ENCODE assay signal across 1 cellular context in the genomic region with DNA sequence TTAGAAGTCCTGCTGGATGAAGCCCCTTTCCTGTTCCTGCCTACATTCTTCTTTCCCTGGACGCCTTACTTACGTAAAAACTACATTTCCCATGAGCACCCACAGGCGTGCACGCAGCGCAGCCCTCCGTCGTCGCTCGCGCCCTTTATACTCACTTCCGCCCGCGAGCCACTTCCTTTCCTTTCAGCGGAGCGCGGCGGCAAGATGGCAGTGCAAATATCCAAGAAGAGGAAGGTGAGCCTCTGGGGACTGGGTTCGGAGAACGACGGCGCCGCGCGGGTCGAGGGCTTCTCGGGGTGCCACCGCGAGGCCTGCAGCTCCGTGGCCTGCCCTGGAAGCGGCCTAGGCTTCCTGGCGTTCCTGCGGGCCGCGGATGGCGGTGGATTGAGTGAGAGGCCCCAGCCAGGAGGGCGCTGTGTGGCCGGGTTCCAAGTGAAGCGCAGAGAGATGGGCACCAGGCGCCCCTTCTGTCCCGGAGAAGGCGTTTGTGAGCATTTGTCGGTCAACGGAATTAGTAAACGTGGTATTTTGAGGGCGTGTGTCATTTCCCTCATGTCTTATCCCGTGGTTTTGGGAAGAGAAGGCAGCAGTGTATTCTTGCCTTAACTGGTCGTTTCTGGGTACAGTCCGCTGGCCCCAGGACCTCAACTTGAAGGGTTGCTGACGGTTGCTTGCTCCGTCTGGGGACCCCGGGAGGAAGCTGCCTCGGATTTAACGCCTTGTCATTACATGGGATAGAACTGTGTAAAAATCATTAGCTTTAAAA.
A peak's percentile ranks its signal among the peaks of the same experiment; 100 is the strongest.
TF ChIP-seq lines count a peak whose summit lies in the region.

A gene (plus strand): TSS at position 175 of the 766 bp plus-strand sequence. CDS start 30 bp downstream, at position 205.

TF ChIP-seq in HepG2, 621 proteins besides CTCF, POLR2A, EP300 and RAD21 (continued from another document and continues in another):
- TF ChIP-seq, protein P1, sequence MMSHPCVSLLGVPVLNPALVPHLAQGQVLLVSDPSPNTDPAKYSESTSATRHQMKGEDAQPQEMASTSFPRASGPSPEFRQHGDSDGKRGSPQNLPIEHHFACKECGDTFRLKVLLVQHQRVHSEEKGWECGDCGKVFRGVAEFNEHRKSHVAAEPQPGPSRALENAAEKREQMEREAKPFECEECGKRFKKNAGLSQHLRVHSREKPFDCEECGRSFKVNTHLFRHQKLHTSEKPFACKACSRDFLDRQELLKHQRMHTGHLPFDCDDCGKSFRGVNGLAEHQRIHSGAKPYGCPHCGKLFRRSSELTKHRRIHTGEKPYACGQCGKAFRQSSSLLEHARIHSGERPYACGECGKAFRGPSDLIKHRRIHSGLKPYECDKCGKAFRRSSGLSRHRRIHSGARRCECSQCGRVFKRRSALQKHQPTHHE (CRISPR knock-in tag; IDR thresholded peaks at IDR 0.05; ENCODE audit: borderline replicate concordance) = peak; percentile 87; the same call in 1 of the 2 replicates
- no peak for TF ChIP-seq ZFP36 (IDR thresholded peaks at IDR 0.05; ENCODE audit: borderline replicate concordance, low read depth, low read length, partially characterized antibody)
- no peak for TF ChIP-seq ZFYVE20 (CRISPR knock-in tag; IDR thresholded peaks at IDR 0.05; ENCODE audit: borderline replicate concordance, low read depth)
- peak; percentile 78; the same call in 1 of the 2 replicates for TF ChIP-seq ZNF839 (CRISPR knock-in tag; IDR thresholded peaks at IDR 0.05; ENCODE audit: borderline replicate concordance)
- 0 out of 2 replicates have a peak, but pooled peaks have one; percentile 80 for TF ChIP-seq CCDC6 (CRISPR knock-in tag; IDR thresholded peaks at IDR 0.05)
- peak; percentile 99 for TF ChIP-seq KAT7 (CRISPR knock-in tag; IDR thresholded peaks at IDR 0.05; ENCODE audit: borderline replicate concordance)
- TF ChIP-seq PHF21A (CRISPR knock-in tag; IDR thresholded peaks at IDR 0.05) = 0 out of 2 replicates have a peak, but pooled peaks have one; percentile 18
- TF ChIP-seq CBX1 (IDR thresholded peaks at IDR 0.05; ENCODE audit: low read depth) = peak; percentile 91
- TF ChIP-seq KLF13 (CRISPR knock-in tag; IDR thresholded peaks at IDR 0.05) = 0 out of 2 replicates have a peak, but pooled peaks have one; percentile 60
- TF ChIP-seq HOXD1 (CRISPR knock-in tag; IDR thresholded peaks at IDR 0.05) = peak; percentile 64; the same call in 1 of the 2 replicates
- TF ChIP-seq, protein P2, sequence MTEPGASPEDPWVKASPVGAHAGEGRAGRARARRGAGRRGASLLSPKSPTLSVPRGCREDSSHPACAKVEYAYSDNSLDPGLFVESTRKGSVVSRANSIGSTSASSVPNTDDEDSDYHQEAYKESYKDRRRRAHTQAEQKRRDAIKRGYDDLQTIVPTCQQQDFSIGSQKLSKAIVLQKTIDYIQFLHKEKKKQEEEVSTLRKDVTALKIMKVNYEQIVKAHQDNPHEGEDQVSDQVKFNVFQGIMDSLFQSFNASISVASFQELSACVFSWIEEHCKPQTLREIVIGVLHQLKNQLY (CRISPR knock-in tag; IDR thresholded peaks at IDR 0.05) = 0 out of 2 replicates have a peak, but pooled peaks have one; percentile 58
- no peak; the same call in none of the 2 replicates for TF ChIP-seq SIX1 (CRISPR knock-in tag; IDR thresholded peaks at IDR 0.05; ENCODE audit: borderline replicate concordance)
- TF ChIP-seq, protein P3, sequence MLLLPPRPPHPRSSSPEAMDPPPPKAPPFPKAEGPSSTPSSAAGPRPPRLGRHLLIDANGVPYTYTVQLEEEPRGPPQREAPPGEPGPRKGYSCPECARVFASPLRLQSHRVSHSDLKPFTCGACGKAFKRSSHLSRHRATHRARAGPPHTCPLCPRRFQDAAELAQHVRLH (CRISPR knock-in tag; IDR thresholded peaks at IDR 0.05; ENCODE audit: borderline replicate concordance, low read depth) = peak; percentile 94; the same call in 1 of the 2 replicates
- TF ChIP-seq RBM22 (optimal IDR thresholded peaks at IDR 0.05; ENCODE audit: low read length) = peak; percentile 28
- TF ChIP-seq, protein P4, sequence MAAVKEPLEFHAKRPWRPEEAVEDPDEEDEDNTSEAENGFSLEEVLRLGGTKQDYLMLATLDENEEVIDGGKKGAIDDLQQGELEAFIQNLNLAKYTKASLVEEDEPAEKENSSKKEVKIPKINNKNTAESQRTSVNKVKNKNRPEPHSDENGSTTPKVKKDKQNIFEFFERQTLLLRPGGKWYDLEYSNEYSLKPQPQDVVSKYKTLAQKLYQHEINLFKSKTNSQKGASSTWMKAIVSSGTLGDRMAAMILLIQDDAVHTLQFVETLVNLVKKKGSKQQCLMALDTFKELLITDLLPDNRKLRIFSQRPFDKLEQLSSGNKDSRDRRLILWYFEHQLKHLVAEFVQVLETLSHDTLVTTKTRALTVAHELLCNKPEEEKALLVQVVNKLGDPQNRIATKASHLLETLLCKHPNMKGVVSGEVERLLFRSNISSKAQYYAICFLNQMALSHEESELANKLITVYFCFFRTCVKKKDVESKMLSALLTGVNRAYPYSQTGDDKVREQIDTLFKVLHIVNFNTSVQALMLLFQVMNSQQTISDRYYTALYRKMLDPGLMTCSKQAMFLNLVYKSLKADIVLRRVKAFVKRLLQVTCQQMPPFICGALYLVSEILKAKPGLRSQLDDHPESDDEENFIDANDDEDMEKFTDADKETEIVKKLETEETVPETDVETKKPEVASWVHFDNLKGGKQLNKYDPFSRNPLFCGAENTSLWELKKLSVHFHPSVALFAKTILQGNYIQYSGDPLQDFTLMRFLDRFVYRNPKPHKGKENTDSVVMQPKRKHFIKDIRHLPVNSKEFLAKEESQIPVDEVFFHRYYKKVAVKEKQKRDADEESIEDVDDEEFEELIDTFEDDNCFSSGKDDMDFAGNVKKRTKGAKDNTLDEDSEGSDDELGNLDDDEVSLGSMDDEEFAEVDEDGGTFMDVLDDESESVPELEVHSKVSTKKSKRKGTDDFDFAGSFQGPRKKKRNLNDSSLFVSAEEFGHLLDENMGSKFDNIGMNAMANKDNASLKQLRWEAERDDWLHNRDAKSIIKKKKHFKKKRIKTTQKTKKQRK (IDR thresholded peaks at IDR 0.05; ENCODE audit: low read length) = no peak
- peak; percentile 80; the same call in 1 of the 2 replicates for TF ChIP-seq ISL2 (CRISPR knock-in tag; IDR thresholded peaks at IDR 0.05)
- TF ChIP-seq NPAS2 (CRISPR knock-in tag; IDR thresholded peaks at IDR 0.05; ENCODE audit: borderline replicate concordance) = no peak
- no peak for TF ChIP-seq ZSCAN22 (CRISPR knock-in tag; IDR thresholded peaks at IDR 0.05)
- peak; percentile 76 for TF ChIP-seq IKZF4 (CRISPR knock-in tag; IDR thresholded peaks at IDR 0.05; ENCODE audit: borderline replicate concordance, low read depth, not compliant biosample characterization)
- 0 out of 2 replicates have a peak, but pooled peaks have one; percentile 51 for TF ChIP-seq NR1H2 (CRISPR knock-in tag; IDR thresholded peaks at IDR 0.05; ENCODE audit: borderline replicate concordance, low read depth)
- no peak for TF ChIP-seq MAFK (conservative IDR thresholded peaks at IDR 0.05 in 1 of 2, IDR thresholded peaks at IDR 0.05 in 1 of 2; ENCODE audit: low read length in 2 of 2)
- TF ChIP-seq MBD4 (IDR thresholded peaks at IDR 0.05; ENCODE audit: borderline replicate concordance, low read length) = no peak
- TF ChIP-seq ASH2L (IDR thresholded peaks at IDR 0.05; ENCODE audit: insufficient read length, low read depth, low read length) = peak; percentile 96
- peak; percentile 99 for TF ChIP-seq POLR2AphosphoS5 (IDR thresholded peaks at IDR 0.05; ENCODE audit: low read depth, low read length)
- TF ChIP-seq ZNF382 (CRISPR knock-in tag; IDR thresholded peaks at IDR 0.05; ENCODE audit: borderline replicate concordance) = no peak
- TF ChIP-seq, protein P5, sequence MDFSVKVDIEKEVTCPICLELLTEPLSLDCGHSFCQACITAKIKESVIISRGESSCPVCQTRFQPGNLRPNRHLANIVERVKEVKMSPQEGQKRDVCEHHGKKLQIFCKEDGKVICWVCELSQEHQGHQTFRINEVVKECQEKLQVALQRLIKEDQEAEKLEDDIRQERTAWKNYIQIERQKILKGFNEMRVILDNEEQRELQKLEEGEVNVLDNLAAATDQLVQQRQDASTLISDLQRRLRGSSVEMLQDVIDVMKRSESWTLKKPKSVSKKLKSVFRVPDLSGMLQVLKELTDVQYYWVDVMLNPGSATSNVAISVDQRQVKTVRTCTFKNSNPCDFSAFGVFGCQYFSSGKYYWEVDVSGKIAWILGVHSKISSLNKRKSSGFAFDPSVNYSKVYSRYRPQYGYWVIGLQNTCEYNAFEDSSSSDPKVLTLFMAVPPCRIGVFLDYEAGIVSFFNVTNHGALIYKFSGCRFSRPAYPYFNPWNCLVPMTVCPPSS (IDR thresholded peaks at IDR 0.05) = no peak
- TF ChIP-seq NR3C1 (CRISPR knock-in tag; IDR thresholded peaks at IDR 0.05) = no peak
- TF ChIP-seq NFIB (CRISPR knock-in tag; IDR thresholded peaks at IDR 0.05; ENCODE audit: borderline replicate concordance) = no peak
- TF ChIP-seq ZNF777 (CRISPR knock-in tag; IDR thresholded peaks at IDR 0.05) = 0 out of 2 replicates have a peak, but pooled peaks have one; percentile 50
- TF ChIP-seq MTF2 (CRISPR knock-in tag; IDR thresholded peaks at IDR 0.05; ENCODE audit: borderline replicate concordance) = no peak
- no peak for TF ChIP-seq RFX5 (IDR thresholded peaks at IDR 0.05; ENCODE audit: low read depth, low read length)
- TF ChIP-seq, protein P6, sequence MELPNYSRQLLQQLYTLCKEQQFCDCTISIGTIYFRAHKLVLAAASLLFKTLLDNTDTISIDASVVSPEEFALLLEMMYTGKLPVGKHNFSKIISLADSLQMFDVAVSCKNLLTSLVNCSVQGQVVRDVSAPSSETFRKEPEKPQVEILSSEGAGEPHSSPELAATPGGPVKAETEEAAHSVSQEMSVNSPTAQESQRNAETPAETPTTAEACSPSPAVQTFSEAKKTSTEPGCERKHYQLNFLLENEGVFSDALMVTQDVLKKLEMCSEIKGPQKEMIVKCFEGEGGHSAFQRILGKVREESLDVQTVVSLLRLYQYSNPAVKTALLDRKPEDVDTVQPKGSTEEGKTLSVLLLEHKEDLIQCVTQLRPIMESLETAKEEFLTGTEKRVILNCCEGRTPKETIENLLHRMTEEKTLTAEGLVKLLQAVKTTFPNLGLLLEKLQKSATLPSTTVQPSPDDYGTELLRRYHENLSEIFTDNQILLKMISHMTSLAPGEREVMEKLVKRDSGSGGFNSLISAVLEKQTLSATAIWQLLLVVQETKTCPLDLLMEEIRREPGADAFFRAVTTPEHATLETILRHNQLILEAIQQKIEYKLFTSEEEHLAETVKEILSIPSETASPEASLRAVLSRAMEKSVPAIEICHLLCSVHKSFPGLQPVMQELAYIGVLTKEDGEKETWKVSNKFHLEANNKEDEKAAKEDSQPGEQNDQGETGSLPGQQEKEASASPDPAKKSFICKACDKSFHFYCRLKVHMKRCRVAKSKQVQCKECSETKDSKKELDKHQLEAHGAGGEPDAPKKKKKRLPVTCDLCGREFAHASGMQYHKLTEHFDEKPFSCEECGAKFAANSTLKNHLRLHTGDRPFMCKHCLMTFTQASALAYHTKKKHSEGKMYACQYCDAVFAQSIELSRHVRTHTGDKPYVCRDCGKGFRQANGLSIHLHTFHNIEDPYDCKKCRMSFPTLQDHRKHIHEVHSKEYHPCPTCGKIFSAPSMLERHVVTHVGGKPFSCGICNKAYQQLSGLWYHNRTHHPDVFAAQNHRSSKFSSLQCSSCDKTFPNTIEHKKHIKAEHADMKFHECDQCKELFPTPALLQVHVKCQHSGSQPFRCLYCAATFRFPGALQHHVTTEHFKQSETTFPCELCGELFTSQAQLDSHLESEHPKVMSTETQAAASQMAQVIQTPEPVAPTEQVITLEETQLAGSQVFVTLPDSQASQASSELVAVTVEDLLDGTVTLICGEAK (IDR thresholded peaks at IDR 0.05) = peak; percentile 51; the same call in 1 of the 2 replicates
- TF ChIP-seq, protein P6 (CRISPR knock-in tag; IDR thresholded peaks at IDR 0.05) = peak; percentile 90
- peak; percentile 97 for TF ChIP-seq AGO2 (optimal IDR thresholded peaks at IDR 0.05; ENCODE audit: low read depth, low read length)
- TF ChIP-seq ZNF564 (CRISPR knock-in tag; IDR thresholded peaks at IDR 0.05) = no peak
- TF ChIP-seq, protein P7, sequence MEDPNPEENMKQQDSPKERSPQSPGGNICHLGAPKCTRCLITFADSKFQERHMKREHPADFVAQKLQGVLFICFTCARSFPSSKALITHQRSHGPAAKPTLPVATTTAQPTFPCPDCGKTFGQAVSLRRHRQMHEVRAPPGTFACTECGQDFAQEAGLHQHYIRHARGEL (CRISPR knock-in tag; IDR thresholded peaks at IDR 0.05) = 0 out of 2 replicates have a peak, but pooled peaks have one; percentile 43
- TF ChIP-seq ZNF790 (CRISPR knock-in tag; IDR thresholded peaks at IDR 0.05; ENCODE audit: borderline replicate concordance) = peak; percentile 69; the same call in 1 of the 2 replicates
- TF ChIP-seq SRY (CRISPR knock-in tag; IDR thresholded peaks at IDR 0.05) = peak; percentile 62
- TF ChIP-seq ZNF737 (CRISPR knock-in tag; IDR thresholded peaks at IDR 0.05; ENCODE audit: borderline replicate concordance) = peak; percentile 77; the same call in 1 of the 2 replicates
- TF ChIP-seq ZMAT3 (CRISPR knock-in tag; conservative IDR thresholded peaks at IDR 0.05) = peak; percentile 90
- TF ChIP-seq FOXO1 (CRISPR knock-in tag; IDR thresholded peaks at IDR 0.05) = peak; percentile 18
